In the genomic region with DNA sequence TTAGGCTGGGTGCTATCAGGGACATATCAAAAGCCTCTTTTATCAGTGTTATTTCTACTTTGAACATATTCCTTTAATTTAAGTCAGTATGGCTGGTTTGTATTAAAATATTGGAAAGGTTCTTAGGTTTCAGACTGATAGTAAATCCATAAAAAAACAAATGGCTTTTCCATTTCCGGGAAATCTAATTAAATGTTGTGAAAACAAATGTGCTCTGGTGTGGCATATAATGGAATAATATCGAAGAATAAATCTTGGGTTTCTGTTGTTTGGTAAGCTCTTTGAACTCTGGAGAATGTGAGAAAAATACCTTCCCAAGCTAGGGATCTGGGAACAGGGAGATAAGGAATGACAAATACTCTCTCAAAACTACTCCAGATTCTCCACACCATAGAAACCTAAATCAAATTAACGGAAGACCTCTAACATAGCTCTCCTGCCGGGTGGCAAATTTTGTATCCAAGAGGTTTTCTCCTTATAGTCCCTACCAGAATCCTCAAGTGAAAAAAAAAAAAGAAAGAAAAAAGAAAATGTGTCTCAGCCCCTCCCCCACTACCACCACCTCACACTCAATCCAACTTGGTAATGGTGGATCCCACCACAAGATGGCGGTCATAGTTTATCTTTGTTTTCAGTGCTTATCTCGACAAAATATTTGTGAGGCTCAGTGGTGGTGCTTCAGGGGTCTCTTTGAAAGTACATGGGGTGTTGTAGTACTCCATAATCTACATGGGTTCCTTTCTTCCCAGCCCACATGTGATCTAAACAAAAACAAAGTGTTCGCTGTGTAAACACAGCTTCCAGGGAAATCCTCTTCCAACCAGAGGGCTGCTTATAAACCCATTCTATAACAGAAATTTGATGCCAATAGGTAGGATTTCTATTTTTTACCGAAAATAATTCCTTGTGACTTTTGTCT, we compare ENCODE assay signal across 9 cellular contexts. TPM values are rescaled to one million over a fixed set of nuclear protein-coding genes. Genes with fewer than 3 reads are reported as not detected.
A peak's percentile ranks its signal among the peaks of the same experiment; 100 is the strongest.
DNase-seq lines count a peak whose midpoint lies in the region; ATAC-seq and TF ChIP-seq lines count a peak whose summit lies in the region.
"Had no signal": no experiment of that assay in that cellular context is flagged by ENCODE, and none has a peak within 500 bp of the region (broad histone marks: within the 10 kb centered on the region; RNA-seq: fewer than 3 reads in every experiment).

No MANE protein-coding gene starts in this region.

- H3K4me3 ChIP-seq in coronary artery (no peak overlapping the region), stomach (no peak overlapping the region)

- H3K27me3 ChIP-seq in stomach: no peaks in the 10 kb centered on the region

- intact Hi-C loops in stomach (cut with DNase I; ENCODE audit: low total_unique reads): no loop called here

- H3K9me3 ChIP-seq in stomach: no peaks in the 10 kb centered on the region

- no peaks in the 10 kb centered on the region for H3K4me1 ChIP-seq in stomach

- WGBS in stomach, 5 donors: 65 to 73% (median 69%) methylated on average over 8 of the region's 8 CpGs

- DNase-seq in CD1c-positive myeloid dendritic cell (ENCODE audit: extremely low spot score) (peak; percentile 37), NCI-H82 treated with DMSO at 0.1 percent for 48 hours (lab: John Stamatoyannopoulos, UW; ENCODE audit: unreplicated experiment) (peak; percentile 17), epithelial cell of prostate (ENCODE audit: low read depth, low spot score) (no peak), superior temporal gyrus (ENCODE audit: extremely low spot score) (peak; percentile 30), coronary artery (ENCODE audit: low spot score) (no peak), HCEC 1CT (no peak), stomach (no peak)

- no peaks in the 10 kb centered on the region for H3K36me3 ChIP-seq in stomach

- TF ChIP-seq POLR2A in stomach (IDR thresholded peaks at IDR 0.05): no peak

- TF ChIP-seq CTCF in coronary artery (IDR thresholded peaks at IDR 0.05): no peak
- TF ChIP-seq CTCF in stomach (IDR thresholded peaks at IDR 0.05): no peak

- ATAC-seq in GM19467 (IDR thresholded peaks at IDR 0.05; ENCODE audit: unreplicated experiment): peak; percentile 52

- no peak for TF ChIP-seq EP300 in stomach (IDR thresholded peaks at IDR 0.05)

- H3K27ac ChIP-seq in epithelial cell of prostate: peak overlapping the region; percentile 99
- no peak overlapping the region for H3K27ac ChIP-seq in coronary artery
- H3K27ac ChIP-seq in stomach: no peak overlapping the region

RNA-seq across cellular contexts. Expression of a gene that starts 54.6 kb away (rescaled TPM):
- 10 to 100 TPM in 2 of 5 donors, 1 to 10 TPM in 3; 1.8 to 16.8 (median 9.3) TPM for total RNA-seq in stomach
- polyA plus RNA-seq in stomach: 1 to 10 TPM; 4.1 to 9.6 (median 7.0) TPM
- polyA plus RNA-seq: IgD-negative memory B cell had no signal

Comparison
In these comparisons a context has a peak if more than half of its experiments do, and no peak if none do; other contexts are left out.
1. DNase-seq: peak in CD1c-positive myeloid dendritic cell (single experiment), NCI-H82 treated with DMSO at 0.1 percent for 48 hours (single experiment) and superior temporal gyrus (single experiment); none in epithelial cell of prostate (single experiment), coronary artery (single experiment), HCEC 1CT (single experiment) and stomach (single experiment).